ENCODE assay signal across 14 cellular contexts in genomic region chr13:45674908-45675307, GRCh38. TPM values are rescaled to one million over a fixed set of nuclear protein-coding genes. Genes with fewer than 3 reads are reported as not detected.
DNase-seq lines count a peak whose midpoint lies in the region; ATAC-seq, FAIRE-seq and TF ChIP-seq lines count a peak whose summit lies in the region.
"Had no signal": no experiment of that assay in that cellular context is flagged by ENCODE, and none has a peak within 500 bp of the region (broad histone marks: within the 10 kb centered on the region; RNA-seq: fewer than 3 reads in every experiment).

No MANE protein-coding gene starts in this region.

- no peak overlapping the region for H2BK5ac ChIP-seq in neuronal stem cell (ENCODE audit: low read length)

- H3K14ac ChIP-seq in neuronal stem cell (ENCODE audit: low read length): no peak overlapping the region

- H3K4ac ChIP-seq in neuronal stem cell (ENCODE audit: low read length): no peak overlapping the region

- ATAC-seq in GM23338 (peak; percentile 18; the same call in 1 of the 3 replicates), GM18909 (IDR thresholded peaks at IDR 0.05; ENCODE audit: poor library complexity, unreplicated experiment) (no peak), HG03432 (IDR thresholded peaks at IDR 0.05; ENCODE audit: unreplicated experiment) (no peak)
- ATAC-seq: esophagus mucosa, lower lobe of right lung had no signal

- H3K36me3 Mint-ChIP-seq in GM23338 (ENCODE audit: low read depth): peaks cover 7% of the 10 kb centered on the region
- H3K36me3 Mint-ChIP-seq: activated CD4-positive, alpha-beta memory T cell treated with anti-CD3 and anti-CD28 coated beads for 36 hours; activated naive CD8-positive, alpha-beta T cell treated with anti-CD3 and anti-CD28 coated beads, Interleukin-2, amount 10 ng/mL, durations not matched to agents 7 days and 5 days had no signal

- no peak overlapping the region for H4K91ac ChIP-seq in neuronal stem cell (ENCODE audit: low read depth, low read length, poor library complexity)

- H3K4me2 ChIP-seq in GM23338 (no peak overlapping the region), neuronal stem cell (ENCODE audit: insufficient read depth, low read length, poor library complexity, severe bottlenecking) (no peak overlapping the region)

- no peak overlapping the region for H4K8ac ChIP-seq in neuronal stem cell (ENCODE audit: low read depth, low read length)

- H3K9me3 ChIP-seq in neuronal stem cell (replicated peaks in 1 of 2; ENCODE audit: control insufficient read depth in 2 of 2, insufficient read depth in 1 of 2, low read depth in 1 of 2, low read length in 2 of 2): no peaks in the 10 kb centered on the region
- H3K9me3 ChIP-seq: lower lobe of right lung had no signal

- H2AK5ac ChIP-seq in neuronal stem cell (ENCODE audit: low read depth, low read length): no peak overlapping the region

- H3K4me1 ChIP-seq in GM23338 (ENCODE audit: insufficient read depth) (peaks cover 32% of the 10 kb centered on the region), neuronal stem cell (ENCODE audit: control insufficient read depth in 2 of 2, insufficient read depth in 1 of 2, low read depth in 1 of 2, low read length in 2 of 2) (peaks cover 3 to 6% of the 10 kb centered on the region in 2 donors)
- H3K4me1 ChIP-seq: lower lobe of right lung had no signal

- H3K27ac Mint-ChIP-seq in GM23338: no peak overlapping the region
- H3K27ac Mint-ChIP-seq: activated CD4-positive, alpha-beta memory T cell treated with anti-CD3 and anti-CD28 coated beads for 36 hours; activated naive CD8-positive, alpha-beta T cell treated with anti-CD3 and anti-CD28 coated beads, Interleukin-2, amount 10 ng/mL, durations not matched to agents 7 days and 5 days had no signal

- no peaks in the 10 kb centered on the region for H3K79me1 ChIP-seq in neuronal stem cell (ENCODE audit: low read depth, low read length)

- H2AFZ ChIP-seq in GM23338: peak overlapping the region; percentile 48; the same call in 1 of the 2 replicates
- H2AFZ ChIP-seq in neuronal stem cell (ENCODE audit: low read length): no peak overlapping the region

- no peaks in the 10 kb centered on the region for H4K20me1 ChIP-seq in GM23338 (replicated peaks; ENCODE audit: insufficient read depth)

- no peak overlapping the region for H2BK12ac ChIP-seq in neuronal stem cell (ENCODE audit: low read length)

- DNase-seq in GM23338 (ENCODE audit: low spot score) (peak; percentile 19), NCI-H2171 treated with DMSO at 0.1 percent for 48 hours (lab: John Stamatoyannopoulos, UW) (peak; percentile 42), dedifferentiated amniotic fluid mesenchymal stem cell (ENCODE audit: extremely low spot score) (peak; percentile 69), neuronal stem cell (ENCODE audit: low spot score) (peak; percentile 9), H54 (ENCODE audit: insufficient read length, low spot score) (no peak), iPS-NIHi7 (ENCODE audit: extremely low spot score) (no peak)
- DNase-seq: activated CD4-positive, alpha-beta memory T cell treated with anti-CD3 and anti-CD28 coated beads for 36 hours; activated naive CD8-positive, alpha-beta T cell treated with anti-CD3 and anti-CD28 coated beads, Interleukin-2, amount 10 ng/mL, durations not matched to agents 7 days and 5 days; lower lobe of right lung; NCI-H2227 treated with DMSO at 0.1 percent for 48 hours; retina had no signal

- H3K23ac ChIP-seq in neuronal stem cell (ENCODE audit: low read depth, low read length, poor library complexity): no peak overlapping the region

- peaks cover 41% of the 10 kb centered on the region for H3K4me1 Mint-ChIP-seq in GM23338

- H3K18ac ChIP-seq in neuronal stem cell (ENCODE audit: low read length): no peak overlapping the region

- no CpG with 5 or more reads among the region's 1 CpG for WGBS in neuronal stem cell (ENCODE audit: extremely low coverage in 2 of 2, insufficient read length in 2 of 2, insufficient replicate concordance in 1 of 2), 2 donors

- H3K4me3 ChIP-seq in GM23338: no peak overlapping the region
- H3K4me3 ChIP-seq in neuronal stem cell (ENCODE audit: low read length in 2 of 2): no peak overlapping the region
- H3K4me3 ChIP-seq: lower lobe of right lung had no signal

- H3K9me3 Mint-ChIP-seq in GM23338: peaks cover 12% of the 10 kb centered on the region
- H3K9me3 Mint-ChIP-seq: activated CD4-positive, alpha-beta memory T cell treated with anti-CD3 and anti-CD28 coated beads for 36 hours had no signal

- H3K4me3 Mint-ChIP-seq in GM23338: no peak overlapping the region
- H3K4me3 Mint-ChIP-seq: activated CD4-positive, alpha-beta memory T cell treated with anti-CD3 and anti-CD28 coated beads for 36 hours; activated naive CD8-positive, alpha-beta T cell treated with anti-CD3 and anti-CD28 coated beads, Interleukin-2, amount 10 ng/mL, durations not matched to agents 7 days and 5 days had no signal

- no peak overlapping the region for H3K27ac ChIP-seq in GM23338 (ENCODE audit: low read depth)
- H3K27ac ChIP-seq in neuronal stem cell (replicated peaks; ENCODE audit: low read length): peak overlapping the region; percentile 20
- H3K27ac ChIP-seq: lower lobe of right lung had no signal

- H3K27me3 ChIP-seq in GM23338 (ENCODE audit: insufficient read depth) (no peaks in the 10 kb centered on the region), neuronal stem cell (ENCODE audit: control insufficient read depth in 3 of 3, insufficient read depth in 3 of 3, low read depth in 1 of 3, low read length in 3 of 3) (peaks cover 0 to 10% (median 0%) of the 10 kb centered on the region in 3 experiments)

- no peak overlapping the region for H2BK120ac ChIP-seq in neuronal stem cell (ENCODE audit: low read depth, low read length)

- peaks cover 9% of the 10 kb centered on the region; the same call in 1 of the 2 replicates for H3K9me2 ChIP-seq in GM23338 (ENCODE audit: insufficient read depth)

- H3K36me3 ChIP-seq in GM23338 (ENCODE audit: insufficient read depth): no peaks in the 10 kb centered on the region
- H3K36me3 ChIP-seq in neuronal stem cell (replicated peaks in 1 of 2; ENCODE audit: control insufficient read depth in 2 of 2, insufficient read depth in 2 of 2, low read length in 2 of 2): no peaks in the 10 kb centered on the region
- H3K36me3 ChIP-seq: lower lobe of right lung had no signal

- peaks cover 4% of the 10 kb centered on the region for H3K27me3 Mint-ChIP-seq in GM23338 (ENCODE audit: insufficient read depth, low read depth, poor library complexity)

- no peaks in the 10 kb centered on the region for H3K79me2 ChIP-seq in GM23338 (replicated peaks; ENCODE audit: insufficient read depth)

- no peaks in the 10 kb centered on the region for H3F3A ChIP-seq in GM23338 (replicated peaks; ENCODE audit: low read depth)

- TF ChIP-seq CTCF in GM23338 (conservative IDR thresholded peaks at IDR 0.05; ENCODE audit: low read depth in 2 of 2): no peak

- H3K9ac ChIP-seq in neuronal stem cell (ENCODE audit: low read depth, low read length, poor library complexity): no peak overlapping the region

- no peak for FAIRE-seq in H54 (lab: Jason Lieb, UNC)

- no peak overlapping the region for H2BK15ac ChIP-seq in neuronal stem cell (ENCODE audit: low read length)

- TF ChIP-seq POLR2A in H54 (IDR thresholded peaks at IDR 0.05; ENCODE audit: low read depth, low read length): no peak

TF ChIP-seq in GM23338, 12 proteins besides CTCF, POLR2A, EP300 and RAD21 (continues in another document):
- TF ChIP-seq ZNF114 (CRISPR knock-in tag; IDR thresholded peaks at IDR 0.05): no peak

RNA-seq across cellular contexts. Expression of gene CBY2, which starts 27.2 kb away (rescaled TPM):
- total RNA-seq in GM23338 (2014; rRNA removed; shearing (Covaris generic)): 0.42 TPM in 1 of 2 replicates, not detected in the other
- 0.15 and 0.19 TPM in 2 replicates for polyA plus RNA-seq in GM23338 (2016; fragmentation: Nextera tagmentation; extraction: Ambion mirVana)
- polyA plus RNA-seq in neuronal stem cell (2013, experiment 1 of 2): 0.08 TPM
- polyA plus RNA-seq in neuronal stem cell (2013, experiment 2 of 2): 0.10 TPM
- total RNA-seq: activated CD4-positive, alpha-beta memory T cell treated with anti-CD3 and anti-CD28 coated beads for 36 hours; activated naive CD8-positive, alpha-beta T cell treated with anti-CD3 and anti-CD28 coated beads, Interleukin-2, amount 10 ng/mL, durations not matched to agents 7 days and 5 days; lower lobe of right lung had no signal

RNA-seq across cellular contexts. Expression of gene ERICH6B, which starts 59.4 kb away (rescaled TPM):
- total RNA-seq in GM23338 (2014; rRNA removed; shearing (Covaris generic)): not detected in 2 replicates
- polyA plus RNA-seq in GM23338 (2016; fragmentation: Nextera tagmentation; extraction: Ambion mirVana): not detected in 2 replicates
- 0.03 TPM for polyA plus RNA-seq in neuronal stem cell (2013, experiment 1 of 2)
- not detected for polyA plus RNA-seq in neuronal stem cell (2013, experiment 2 of 2)
- total RNA-seq: activated CD4-positive, alpha-beta memory T cell treated with anti-CD3 and anti-CD28 coated beads for 36 hours; activated naive CD8-positive, alpha-beta T cell treated with anti-CD3 and anti-CD28 coated beads, Interleukin-2, amount 10 ng/mL, durations not matched to agents 7 days and 5 days; esophagus mucosa; lower lobe of right lung had no signal

Comparison
In these comparisons a context has a peak if more than half of its experiments do, and no peak if none do; other contexts are left out.
1. DNase-seq: peak in GM23338 (single experiment), NCI-H2171 treated with DMSO at 0.1 percent for 48 hours (single experiment), dedifferentiated amniotic fluid mesenchymal stem cell (single experiment) and neuronal stem cell (single experiment); none in H54 (single experiment) and iPS-NIHi7 (single experiment).